In the genomic region with DNA sequence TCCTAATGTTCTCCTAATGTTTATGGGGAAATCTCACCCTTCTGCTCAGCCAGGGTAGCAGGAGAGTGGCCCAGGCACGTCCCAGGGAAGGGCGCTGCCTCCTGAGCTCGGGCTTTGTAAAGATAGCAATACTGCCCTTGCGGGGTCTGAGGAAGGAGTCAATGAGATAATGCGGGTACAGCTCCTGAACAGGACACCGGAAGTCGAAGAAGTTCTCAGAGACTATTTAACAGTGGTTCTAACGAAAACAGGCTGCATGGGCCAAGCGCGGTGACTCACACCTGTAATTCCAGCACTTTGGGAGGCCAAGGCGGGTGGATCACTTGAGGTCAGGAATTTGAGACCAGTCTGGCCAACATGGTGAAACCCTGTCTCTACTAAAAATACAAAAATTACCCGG, we compare ENCODE assay signal across 10 cellular contexts. TPM values are rescaled to one million over a fixed set of nuclear protein-coding genes. Genes with fewer than 3 reads are reported as not detected.
DNase-seq lines count a peak whose midpoint lies in the region; ATAC-seq and TF ChIP-seq lines count a peak whose summit lies in the region.
"Not testable (repeated sequence)": the region's sequence is repeated elsewhere in the genome, so short reads cannot be mapped to it uniquely, and the experiment has no call there.
"Had no signal": no experiment of that assay in that cellular context is flagged by ENCODE, and none has a peak within 500 bp of the region (broad histone marks: within the 10 kb centered on the region; RNA-seq: fewer than 3 reads in every experiment).

No MANE protein-coding gene starts in this region.

- not testable (repeated sequence) for H3K36me3 Mint-ChIP-seq in GM23338 (ENCODE audit: low read depth)

- not testable (repeated sequence) for H4K8ac ChIP-seq in trophoblast cell (ENCODE audit: low read depth, low read length)

- not testable (repeated sequence) for H3K4me3 Mint-ChIP-seq in GM23338

- not testable (repeated sequence) for TF ChIP-seq CTCF in GM23338 (conservative IDR thresholded peaks at IDR 0.05; ENCODE audit: low read depth in 2 of 2); PC-3 (conservative IDR thresholded peaks at IDR 0.05; ENCODE audit: low read depth, low read length)

- not testable (repeated sequence) for H3K23ac ChIP-seq in trophoblast cell (ENCODE audit: low read length)

- H3K36me3 ChIP-seq in GM23338 (ENCODE audit: insufficient read depth); PC-3 (ENCODE audit: low read depth, low read length); trophoblast cell (ENCODE audit: control insufficient read depth in 1 of 2, insufficient read depth in 2 of 2, low read length in 2 of 2): not testable (repeated sequence)

- not testable (repeated sequence) for H3K27me3 Mint-ChIP-seq in GM23338 (ENCODE audit: insufficient read depth, low read depth, poor library complexity)

- POLR2A ChIA-PET in PC-3 (lab: Charles Lee; ENCODE audit: unreplicated experiment) = not testable (repeated sequence)

- not testable (repeated sequence) for BruUV-seq in PC-3 (replicated peaks; lab: Mats Ljungman, UMichigan)

- H2BK120ac ChIP-seq in trophoblast cell (ENCODE audit: insufficient read depth, low read length, poor library complexity) = not testable (repeated sequence)

- peaks cover 16% of the 10 kb centered on the region for H3K4me1 Mint-ChIP-seq in GM23338

- not testable (repeated sequence) for H2AK5ac ChIP-seq in trophoblast cell (ENCODE audit: low read length)

- not testable (repeated sequence) for H3K14ac ChIP-seq in trophoblast cell (ENCODE audit: low read length)

- H3K4me2 ChIP-seq in GM23338; PC-3 (ENCODE audit: low read length); trophoblast cell (ENCODE audit: low read length): not testable (repeated sequence)

- no CpG with 5 or more reads among the region's 12 CpGs for WGBS in trophoblast cell (ENCODE audit: extremely low coverage, insufficient coverage, insufficient read length)

- not testable (repeated sequence) for H3K27ac Mint-ChIP-seq in GM23338

- not testable (repeated sequence) for H3K4me1 ChIP-seq in GM23338 (ENCODE audit: insufficient read depth); PC-3 (ENCODE audit: insufficient read depth, low read length); trophoblast cell (ENCODE audit: control insufficient read depth in 1 of 2, insufficient read depth in 2 of 2, low read length in 2 of 2)

- H3K79me2 ChIP-seq in GM23338 (replicated peaks; ENCODE audit: insufficient read depth); PC-3 (ENCODE audit: low read length); trophoblast cell (ENCODE audit: control insufficient read depth, insufficient read depth, low read length, poor library complexity): not testable (repeated sequence)

- H3K9ac ChIP-seq in PC-3 (ENCODE audit: low read length); trophoblast cell (ENCODE audit: low read length): not testable (repeated sequence)

- H3K18ac ChIP-seq in trophoblast cell (ENCODE audit: low read length) = not testable (repeated sequence)

- not testable (repeated sequence) for H3K79me1 ChIP-seq in trophoblast cell (ENCODE audit: low read length)

- H2AFZ ChIP-seq in GM23338 = peak overlapping the region; percentile 59; the same call in 1 of the 2 replicates
- H2AFZ ChIP-seq in PC-3 (ENCODE audit: low read length); trophoblast cell (ENCODE audit: insufficient read depth, low read length, poor library complexity): not testable (repeated sequence)

- H3K9me3 Mint-ChIP-seq in GM23338 = not testable (repeated sequence)

- ATAC-seq in GM23338, PC-3: not testable (repeated sequence)

- H2BK5ac ChIP-seq in trophoblast cell (ENCODE audit: low read depth, low read length, poor library complexity) = not testable (repeated sequence)

- H3F3A ChIP-seq in GM23338 (replicated peaks; ENCODE audit: low read depth); PC-3 (ENCODE audit: low read length, unreplicated experiment): not testable (repeated sequence)

- not testable (repeated sequence) for H3K9me2 ChIP-seq in GM23338 (ENCODE audit: insufficient read depth); PC-3 (replicated peaks; ENCODE audit: low read length)

- H3K4ac ChIP-seq in trophoblast cell (ENCODE audit: low read depth, low read length) = not testable (repeated sequence)

- not testable (repeated sequence) for H3K27me3 ChIP-seq in GM23338 (ENCODE audit: insufficient read depth); trophoblast cell (ENCODE audit: insufficient read depth, low read length)
- H3K27me3 ChIP-seq in PC-3 (ENCODE audit: low read length) = peaks cover 35% of the 10 kb centered on the region

- intact Hi-C loops in PC-3 (cut with micrococcal nuclease) = not testable (repeated sequence)

- not testable (repeated sequence) for H3K9me3 ChIP-seq in PC-3 (ENCODE audit: low read length); trophoblast cell (ENCODE audit: insufficient read depth, low read depth, low read length)

- H3K27ac ChIP-seq in GM23338 (ENCODE audit: low read depth); PC-3 (ENCODE audit: low read length); trophoblast cell (ENCODE audit: low read depth, low read length): not testable (repeated sequence)

- CTCF ChIA-PET in PC-3 (lab: Charles Lee) = not testable (repeated sequence)

- not testable (repeated sequence) for H4K91ac ChIP-seq in trophoblast cell (ENCODE audit: low read depth, low read length)

- H4K12ac ChIP-seq in trophoblast cell (ENCODE audit: low read depth, low read length) = not testable (repeated sequence)

- H2BK12ac ChIP-seq in trophoblast cell (ENCODE audit: low read length) = not testable (repeated sequence)

- not testable (repeated sequence) for H3K4me3 ChIP-seq in GM23338; PC-3 (ENCODE audit: low read length); trophoblast cell (ENCODE audit: low read depth, low read length)

- H4K20me1 ChIP-seq in GM23338 (replicated peaks; ENCODE audit: insufficient read depth); PC-3 (ENCODE audit: low read length): not testable (repeated sequence)

- DNase-seq in GM23338 (ENCODE audit: low spot score) = not testable (repeated sequence)
- DNase-seq in HT1080 (ENCODE audit: low read depth) = peak; percentile 20
- DNase-seq in PC-3 = peak; percentile 14
- peak; percentile 86 to 90 for DNase-seq in trophoblast cell

RNA-seq across cellular contexts. Expression of a gene that starts 17.6 kb away (rescaled TPM):
- total RNA-seq in GM23338 (2014; rRNA removed; shearing (Covaris generic)) = 0.50 and 1.4 TPM in 2 replicates
- polyA plus RNA-seq in GM23338 (2016; fragmentation: Nextera tagmentation; extraction: Ambion mirVana) = 0.64 TPM in 1 of 2 replicates, not detected in the other
- not detected in 2 replicates for total RNA-seq in HT1080 (2014; rRNA removed; shearing (Covaris generic))
- 0.07 TPM in 1 of 2 replicates, not detected in the other for polyA plus RNA-seq in HT1080 (2015; cell fraction: cytosol; rRNA removed)
- 0.09 TPM in 1 of 2 replicates, not detected in the other for polyA plus RNA-seq in HT1080 (2015; cell fraction: nucleus; rRNA removed)
- total RNA-seq in PC-3 (2014; rRNA removed) = 7.2 and 8.1 TPM in 2 replicates
- 0.05 and 0.10 TPM in 2 replicates for polyA plus RNA-seq in trophoblast cell (2013)
- total RNA-seq: A673; CD4-positive, alpha-beta memory T cell; CD4-positive, CD25-positive, alpha-beta regulatory T cell; CD8-positive, alpha-beta memory T cell had no signal
- polyA plus RNA-seq: AG04450; CD4-positive, alpha-beta memory T cell; CD8-positive, alpha-beta memory T cell had no signal

RNA-seq across cellular contexts. Expression of a gene that starts 22.3 kb away (rescaled TPM):
- 0.07 TPM in 1 of 2 replicates, not detected in the other for total RNA-seq in GM23338 (2014; rRNA removed; shearing (Covaris generic))
- not detected in 2 replicates for polyA plus RNA-seq in GM23338 (2016; fragmentation: Nextera tagmentation; extraction: Ambion mirVana)
- total RNA-seq in HT1080 (2014; rRNA removed; shearing (Covaris generic)) = not detected in 2 replicates
- 0.05 TPM in 1 of 2 replicates, not detected in the other for polyA plus RNA-seq in HT1080 (2015; cell fraction: cytosol; rRNA removed)
- polyA plus RNA-seq in HT1080 (2015; cell fraction: nucleus; rRNA removed) = not detected in 2 replicates
- 0.12 TPM in 1 of 2 replicates, not detected in the other for total RNA-seq in PC-3 (2014; rRNA removed)
- polyA plus RNA-seq in trophoblast cell (2013) = not detected in 2 replicates
- total RNA-seq: A673; CD4-positive, alpha-beta memory T cell; CD4-positive, CD25-positive, alpha-beta regulatory T cell; CD8-positive, alpha-beta memory T cell had no signal
- polyA plus RNA-seq: AG04450; CD14-positive monocyte; CD4-positive, alpha-beta memory T cell; CD4-positive, CD25-positive, alpha-beta regulatory T cell; CD8-positive, alpha-beta memory T cell had no signal

RNA-seq across cellular contexts. Expression of a gene that starts 43.8 kb away (rescaled TPM):
- 0.31 and 0.50 TPM in 2 replicates for total RNA-seq in GM23338 (2014; rRNA removed; shearing (Covaris generic))
- polyA plus RNA-seq in GM23338 (2016; fragmentation: Nextera tagmentation; extraction: Ambion mirVana) = 0.26 and 0.47 TPM in 2 replicates
- not detected in 2 replicates for total RNA-seq in HT1080 (2014; rRNA removed; shearing (Covaris generic))
- polyA plus RNA-seq in HT1080 (2015; cell fraction: cytosol; rRNA removed) = 0.03 and 0.09 TPM in 2 replicates
- polyA plus RNA-seq in HT1080 (2015; cell fraction: nucleus; rRNA removed) = not detected in 2 replicates
- 89.9 and 97.9 TPM in 2 replicates for total RNA-seq in PC-3 (2014; rRNA removed)
- 0.19 and 0.32 TPM in 2 replicates for polyA plus RNA-seq in trophoblast cell (2013)
- total RNA-seq: A673; CD4-positive, alpha-beta memory T cell; CD4-positive, CD25-positive, alpha-beta regulatory T cell; CD8-positive, alpha-beta memory T cell had no signal
- polyA plus RNA-seq: AG04450; CD14-positive monocyte; CD4-positive, alpha-beta memory T cell; CD4-positive, CD25-positive, alpha-beta regulatory T cell; CD8-positive, alpha-beta memory T cell had no signal

RNA-seq across cellular contexts. Expression of a gene that starts 55.6 kb away (rescaled TPM):
- total RNA-seq in GM23338 (2014; rRNA removed; shearing (Covaris generic)) = 1.7 and 2.2 TPM in 2 replicates
- 0.82 and 0.95 TPM in 2 replicates for polyA plus RNA-seq in GM23338 (2016; fragmentation: Nextera tagmentation; extraction: Ambion mirVana)
- not detected in 2 replicates for total RNA-seq in HT1080 (2014; rRNA removed; shearing (Covaris generic))
- polyA plus RNA-seq in HT1080 (2015; cell fraction: cytosol; rRNA removed) = not detected in 2 replicates
- polyA plus RNA-seq in HT1080 (2015; cell fraction: nucleus; rRNA removed) = not detected in 2 replicates
- not detected in 2 replicates for total RNA-seq in PC-3 (2014; rRNA removed)
- not detected in 2 replicates for polyA plus RNA-seq in trophoblast cell (2013)
- total RNA-seq: A673; CD4-positive, alpha-beta memory T cell; CD4-positive, CD25-positive, alpha-beta regulatory T cell; CD8-positive, alpha-beta memory T cell had no signal
- polyA plus RNA-seq: AG04450; CD14-positive monocyte; CD4-positive, alpha-beta memory T cell; CD4-positive, CD25-positive, alpha-beta regulatory T cell; CD8-positive, alpha-beta memory T cell had no signal

Comparison
In these comparisons a context has a peak if more than half of its experiments do, and no peak if none do; other contexts are left out.
1. RNA of a gene that starts 43.8 kb away (total RNA-seq): 89.9 to 97.9 TPM in PC-3; 0.31 to 0.50 TPM in GM23338 and not detected in HT1080; every median in the first group is over 10 times any median in the second.